ENCODE assay signal across 18 cellular contexts in genomic region chr4:154528866-154529265, GRCh38. TPM values are rescaled to one million over a fixed set of nuclear protein-coding genes. Genes with fewer than 3 reads are reported as not detected.
DNase-seq lines count a peak whose midpoint lies in the region; ATAC-seq and TF ChIP-seq lines count a peak whose summit lies in the region.
"Had no signal": no experiment of that assay in that cellular context is flagged by ENCODE, and none has a peak within 500 bp of the region (broad histone marks: within the 10 kb centered on the region; RNA-seq: fewer than 3 reads in every experiment).

No MANE protein-coding gene starts in this region.

- no peaks in the 10 kb centered on the region for H3K36me3 ChIP-seq in A673 (ENCODE audit: insufficient read depth, low read length, poor library complexity, severe bottlenecking)
- no peaks in the 10 kb centered on the region for H3K36me3 ChIP-seq in vagina
- H3K36me3 ChIP-seq: SJCRH30 had no signal

- H3K27ac ChIP-seq in A673 (ENCODE audit: low read depth, low read length, poor library complexity, severe bottlenecking) (no peak overlapping the region), vagina (no peak overlapping the region)
- H3K27ac ChIP-seq: SJCRH30 had no signal

- peak; percentile 44 for ATAC-seq in left colon

- POLR2A ChIA-PET in A673 (lab: Charles Lee; ENCODE audit: low non-redundant PET) = no interaction called here
- POLR2A ChIA-PET in activated CD4-positive, alpha-beta T cell treated with anti-CD3 and anti-CD28 coated beads, Interleukin-2, amount 10 ng/mL, durations not matched to agents 7 days and 5 days (lab: Charles Lee) = no interaction called here

- no TSS peak for BruUV-seq in A673 (replicated peaks; lab: Mats Ljungman, UMichigan)

- CTCF ChIA-PET in A673 (lab: Charles Lee) = no interaction called here
- CTCF ChIA-PET in activated CD4-positive, alpha-beta T cell treated with anti-CD3 and anti-CD28 coated beads, Interleukin-2, amount 10 ng/mL, durations not matched to agents 7 days and 5 days (lab: Charles Lee) = interaction anchor here (0.6 kb wide), 1 partner anchor 75 kb away, joined by 3 read pairs; no protein-coding TSS in a partner anchor

- H3K4me1 Mint-ChIP-seq in activated CD4-positive, alpha-beta T cell treated with anti-CD3 and anti-CD28 coated beads, Interleukin-2, amount 10 ng/mL, durations not matched to agents 7 days and 5 days = peaks cover 3% of the 10 kb centered on the region
- H3K4me1 Mint-ChIP-seq: CD4-positive, alpha-beta memory T cell had no signal

- no peaks in the 10 kb centered on the region for H3K9me3 Mint-ChIP-seq in activated CD4-positive, alpha-beta T cell treated with anti-CD3 and anti-CD28 coated beads, Interleukin-2, amount 10 ng/mL, durations not matched to agents 7 days and 5 days
- H3K9me3 Mint-ChIP-seq: CD4-positive, alpha-beta memory T cell had no signal

- DNase-seq in A673 (ENCODE audit: low spot score) (peak; percentile 7), NCI-H526 (lab: John Stamatoyannopoulos, UW) (peak; percentile 68 to 74), cardiac fibroblast (ENCODE audit: low read depth in 2 of 2) (peak; percentile 17 to 24), left colon (no peak), vagina (ENCODE audit: extremely low spot score in 2 of 2) (no peak), ecto neural progenitor cell (ENCODE audit: low spot score) (no peak)
- no peak for DNase-seq in activated naive CD4-positive, alpha-beta T cell (lab: John Stamatoyannopoulos, UW)
- DNase-seq in activated CD4-positive, alpha-beta T cell treated with anti-CD3 and anti-CD28 coated beads, Interleukin-2, amount 10 ng/mL, durations not matched to agents 7 days and 5 days = no peak
- DNase-seq: ACHN; CD4-positive, alpha-beta memory T cell; DMS79 treated with DMSO at 0.1 percent for 48 hours; GOT3; NCI-H1092; NCI-H1694; NCI-H2171; RPMI8226; SJCRH30 had no signal

- no peak overlapping the region for H3K4me3 ChIP-seq in A673 (ENCODE audit: low read depth, low read length, poor library complexity, severe bottlenecking)
- no peak overlapping the region for H3K4me3 ChIP-seq in cardiac fibroblast (replicated peaks in 1 of 2; ENCODE audit: low read depth in 2 of 2, low read length in 2 of 2)
- no peak overlapping the region for H3K4me3 ChIP-seq in vagina
- H3K4me3 ChIP-seq: SJCRH30 had no signal

- no peaks in the 10 kb centered on the region for H3K27me3 ChIP-seq in A673 (replicated peaks; ENCODE audit: insufficient read depth, low read depth, low read length, poor library complexity)
- H3K27me3 ChIP-seq in vagina = no peaks in the 10 kb centered on the region
- H3K27me3 ChIP-seq: SJCRH30 had no signal

- H3K36me3 Mint-ChIP-seq in activated CD4-positive, alpha-beta T cell treated with anti-CD3 and anti-CD28 coated beads, Interleukin-2, amount 10 ng/mL, durations not matched to agents 7 days and 5 days (ENCODE audit: low read depth) = no peaks in the 10 kb centered on the region
- H3K36me3 Mint-ChIP-seq: CD4-positive, alpha-beta memory T cell had no signal

- no peak overlapping the region for H3K27ac Mint-ChIP-seq in activated CD4-positive, alpha-beta T cell treated with anti-CD3 and anti-CD28 coated beads, Interleukin-2, amount 10 ng/mL, durations not matched to agents 7 days and 5 days
- H3K27ac Mint-ChIP-seq: CD4-positive, alpha-beta memory T cell had no signal

- no peak overlapping the region for H3K4me3 Mint-ChIP-seq in activated CD4-positive, alpha-beta T cell treated with anti-CD3 and anti-CD28 coated beads, Interleukin-2, amount 10 ng/mL, durations not matched to agents 7 days and 5 days
- H3K4me3 Mint-ChIP-seq: CD4-positive, alpha-beta memory T cell had no signal

- no peak for TF ChIP-seq POLR2A in vagina (IDR thresholded peaks at IDR 0.05)

- intact Hi-C loops in A673 (cut with micrococcal nuclease; ENCODE audit: unreplicated experiment) (no loop called here), left colon (cut with DNase I, micrococcal nuclease) (no loop called here), vagina (cut with DNase I) (no loop called here)

- no peaks in the 10 kb centered on the region for H3K9me3 ChIP-seq in A673 (ENCODE audit: low read depth, low read length, poor library complexity, severe bottlenecking)
- no peaks in the 10 kb centered on the region for H3K9me3 ChIP-seq in vagina
- H3K9me3 ChIP-seq: SJCRH30 had no signal

- TF ChIP-seq CTCF in A673 (conservative IDR thresholded peaks at IDR 0.05; ENCODE audit: low read depth, low read length) (no peak), cardiac fibroblast (IDR thresholded peaks at IDR 0.05; ENCODE audit: low read depth, low read length) (no peak), vagina (IDR thresholded peaks at IDR 0.05) (no peak)

- H3K4me1 ChIP-seq in A673 (ENCODE audit: insufficient read depth, low read length, poor library complexity, severe bottlenecking) (no peaks in the 10 kb centered on the region), vagina (no peaks in the 10 kb centered on the region)
- H3K4me1 ChIP-seq: SJCRH30 had no signal

- H3K27me3 Mint-ChIP-seq in activated CD4-positive, alpha-beta T cell treated with anti-CD3 and anti-CD28 coated beads, Interleukin-2, amount 10 ng/mL, durations not matched to agents 7 days and 5 days = peaks cover 12% of the 10 kb centered on the region

RNA-seq across cellular contexts. Expression of gene PLRG1, which starts 21.3 kb away (rescaled TPM):
- total RNA-seq in A673 (2021) = 116 and 117 TPM in 2 replicates
- 10 to 100 TPM; 57.4 to 57.9 TPM for total RNA-seq in left colon
- 41.3 TPM for total RNA-seq in vagina
- total RNA-seq in activated CD4-positive, alpha-beta T cell treated with anti-CD3 and anti-CD28 coated beads, Interleukin-2, amount 10 ng/mL, durations not matched to agents 7 days and 5 days = 10 to 100 TPM; 82.3 to 94.6 TPM

RNA-seq across cellular contexts. Expression of gene FGB, which starts 33.9 kb away (rescaled TPM):
- total RNA-seq in A673 (2021) (not detected in 2 replicates), left colon (not detected), vagina (not detected)
- total RNA-seq in activated CD4-positive, alpha-beta T cell treated with anti-CD3 and anti-CD28 coated beads, Interleukin-2, amount 10 ng/mL, durations not matched to agents 7 days and 5 days = not detected
- total RNA-seq: CD4-positive, alpha-beta memory T cell; HT1080; SJCRH30 had no signal

RNA-seq across cellular contexts. Expression of gene DCHS2, which starts 37.3 kb away (rescaled TPM):
- total RNA-seq in A673 (2021) (0.33 and 0.58 TPM in 2 replicates), left colon (1 to 10 TPM in 1 of 2 donors, under 1 TPM in 1; 0.43 to 1.5 TPM), vagina (7.9 TPM)
- not detected for total RNA-seq in activated CD4-positive, alpha-beta T cell treated with anti-CD3 and anti-CD28 coated beads, Interleukin-2, amount 10 ng/mL, durations not matched to agents 7 days and 5 days
- total RNA-seq: HT1080 had no signal

Comparison
In these comparisons a context has a peak if more than half of its experiments do, and no peak if none do; other contexts are left out.
1. DNase-seq: peak in A673 (single experiment), NCI-H526 (2 of 2) and cardiac fibroblast (2 of 2); none in left colon (0 of 2), activated naive CD4-positive, alpha-beta T cell (0 of 4), vagina (0 of 2), activated CD4-positive, alpha-beta T cell treated with anti-CD3 and anti-CD28 coated beads, Interleukin-2, amount 10 ng/mL, durations not matched to agents 7 days and 5 days (single experiment) and ecto neural progenitor cell (single experiment).